Comparison of ENCODE assay signal across 8 cellular contexts in the genomic region with DNA sequence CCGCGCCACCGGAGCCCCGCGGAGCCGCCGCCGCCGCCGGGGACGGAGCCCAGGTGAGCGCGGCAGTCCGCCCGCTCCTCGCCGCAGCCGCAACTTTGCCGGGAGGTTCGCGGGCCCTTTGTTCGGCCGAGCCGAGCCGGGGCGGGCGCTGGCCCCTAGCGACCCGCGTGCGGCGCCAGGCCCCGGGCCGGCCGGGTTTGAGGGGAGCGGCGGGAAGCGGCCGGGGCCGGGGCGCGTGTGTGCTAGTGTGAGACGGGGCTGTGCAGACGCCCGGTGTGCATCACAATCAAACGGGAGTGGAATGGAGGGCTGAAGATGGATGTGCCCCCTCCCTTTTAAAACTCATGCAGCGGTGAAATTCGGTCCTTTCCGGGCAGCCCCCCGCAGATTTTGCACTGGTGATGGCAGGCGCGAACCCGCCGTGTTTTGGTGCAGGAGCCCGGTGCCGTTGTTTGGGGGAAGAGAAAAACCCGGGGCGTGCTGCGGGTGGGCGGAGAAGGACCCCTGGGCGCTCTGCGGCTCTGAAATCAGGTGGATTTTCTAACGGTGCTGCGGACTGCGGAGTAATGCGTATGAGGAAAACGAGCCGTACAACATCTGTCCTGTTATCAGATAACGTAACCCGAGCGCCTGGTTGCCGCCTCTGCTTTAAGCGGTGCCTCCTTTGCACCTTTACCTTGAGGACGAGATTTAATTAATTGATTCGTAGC. TPM values are rescaled to one million over a fixed set of nuclear protein-coding genes. Genes with fewer than 3 reads are reported as not detected.
DNase-seq lines count a peak whose midpoint lies in the region; ATAC-seq, FAIRE-seq and TF ChIP-seq lines count a peak whose summit lies in the region.

No MANE protein-coding gene starts in this region.

- H3K4me1 ChIP-seq in HepG2 (ENCODE audit: insufficient read depth, low read length) = peaks cover 43% of the 10 kb centered on the region

- no peaks in the 10 kb centered on the region for H3K27me3 Mint-ChIP-seq in CD4-positive, alpha-beta T cell

- POLR2A ChIA-PET in CD4-positive, alpha-beta T cell (lab: Charles Lee) = interaction anchor here (0.7 to 3.8 kb wide), 35 partner anchors 13 to 819 kb away, joined by 3 to 120 read pairs (median 17); a partner anchor contains a TSS
- POLR2A ChIA-PET in HepG2 (lab: Yijun Ruan, JAX) = interaction anchor here (0.9 to 1.4 kb wide), 5 partner anchors 11 to 565 kb away, joined by 4 to 18 read pairs (median 10); no protein-coding TSS in a partner anchor

- FAIRE-seq in HepG2 (lab: Jason Lieb, UNC) = no peak

- in situ Hi-C loops in HepG2 (cut with HindIII; ENCODE audit: extremely low pct_ligation_motif_present, low pct_unique_long_range_greater_than_20kb) = no loop called here

- peaks cover 57% of the 10 kb centered on the region for H3K4me1 Mint-ChIP-seq in CD4-positive, alpha-beta T cell (ENCODE audit: low read depth)

- no peak overlapping the region for H2AFZ ChIP-seq in HepG2 (ENCODE audit: low read length)

- H3K27ac ChIP-seq in CD4-positive, alpha-beta T cell (ENCODE audit: low read depth, low read length) = peak overlapping the region; percentile 68
- no peak overlapping the region for H3K27ac ChIP-seq in HepG2 (ENCODE audit: extremely low read length, insufficient read depth, low read length)

- DNase-seq in CD4-positive, alpha-beta T cell = peak; percentile 8 to 45 (median 20)
- DNase-seq in T-helper 2 cell (peak in 3 of 5 experiments; percentile 11 to 63 (median 24)), cardiac fibroblast (ENCODE audit: low read depth in 2 of 2) (peak; percentile 8 to 11), HepG2 (ENCODE audit: low spot score) (no peak), midbrain (lab: John Stamatoyannopoulos, UW) (no peak)
- peak; percentile 9 for DNase-seq in stimulated activated CD8-positive, alpha-beta memory T cell treated with anti-CD3 and anti-CD28 coated beads, Interleukin-15, amount 100 ng/mL, for 24 hours (ENCODE audit: low read depth)

- peak overlapping the region; percentile 63 for H3K9ac ChIP-seq in HepG2 (ENCODE audit: insufficient read depth, low read depth, low read length)

- TSS peak; percentile 51 for BruUV-seq in HepG2 (replicated peaks; lab: Mats Ljungman, UMichigan)

- no peak for TF ChIP-seq POLR2A in HepG2 (IDR thresholded peaks at IDR 0.05; ENCODE audit: insufficient read depth in 1 of 2, low read depth in 2 of 2, low read length in 2 of 2)

- H4K20me1 ChIP-seq in HepG2 (ENCODE audit: insufficient read depth, low read length) = peaks cover 23% of the 10 kb centered on the region

- H3K9me3 Mint-ChIP-seq in CD4-positive, alpha-beta T cell = no peaks in the 10 kb centered on the region

- no peak for TF ChIP-seq CTCF in CD4-positive, alpha-beta T cell (IDR thresholded peaks at IDR 0.05)
- no peak for TF ChIP-seq CTCF in cardiac fibroblast (IDR thresholded peaks at IDR 0.05; ENCODE audit: low read depth, low read length)
- TF ChIP-seq CTCF in HepG2 (CRISPR knock-in tag; IDR thresholded peaks at IDR 0.05) = no peak

- TF ChIP-seq RAD21 in HepG2 (CRISPR knock-in tag; IDR thresholded peaks at IDR 0.05) = peak; percentile 38; the same call in 1 of the 2 replicates

- no peaks in the 10 kb centered on the region for H3K36me3 ChIP-seq in HepG2 (replicated peaks in 1 of 2; ENCODE audit: control insufficient read depth in 1 of 2, insufficient read depth in 2 of 2, low read length in 2 of 2)

- TF ChIP-seq EP300 in HepG2 (IDR thresholded peaks at IDR 0.05; ENCODE audit: low read depth in 2 of 2, low read length in 2 of 2) (no peak), HepG2 (CRISPR knock-in tag; IDR thresholded peaks at IDR 0.05; ENCODE audit: borderline replicate concordance) (no peak)

- H3K4me3 ChIP-seq in cardiac fibroblast (replicated peaks in 1 of 2; ENCODE audit: low read depth in 2 of 2, low read length in 2 of 2) (peak overlapping the region; percentile 66 to 72), HepG2 (replicated peaks in 1 of 3; ENCODE audit: insufficient read depth in 1 of 3, low read depth in 2 of 3, low read length in 3 of 3) (peak overlapping the region; percentile 80 to 86 (median 85))

- peak overlapping the region; percentile 96 for H3K4me3 Mint-ChIP-seq in CD4-positive, alpha-beta T cell

- intact Hi-C loops in CD4-positive, alpha-beta T cell (cut with DNase I, micrococcal nuclease) = loop anchor here (2.0 to 5.0 kb wide), 8 partner anchors 53 to 677 kb away; no protein-coding TSS in a partner anchor
- intact Hi-C loops in HepG2 (cut with micrococcal nuclease; ENCODE audit: unreplicated experiment) = no loop called here

- H3K36me3 Mint-ChIP-seq in CD4-positive, alpha-beta T cell (ENCODE audit: low read depth) = peaks cover 26% of the 10 kb centered on the region

- peaks cover 44% of the 10 kb centered on the region for H3K79me2 ChIP-seq in HepG2 (ENCODE audit: insufficient read depth, low read length)

- CTCF ChIA-PET in CD4-positive, alpha-beta T cell (lab: Charles Lee) = interaction anchor here (1.2 to 2.2 kb wide), 7 partner anchors 20 to 72 kb away, joined by 3 to 13 read pairs (median 4); no protein-coding TSS in a partner anchor
- CTCF ChIA-PET in HepG2 (lab: Yijun Ruan, JAX; ENCODE audit: low intra/inter-chr PET ratio, low total read pairs) = no interaction called here

- H3K27me3 ChIP-seq in CD4-positive, alpha-beta T cell (ENCODE audit: control insufficient read depth, insufficient read depth, low read length) = no peaks in the 10 kb centered on the region
- peaks cover 4 to 35% of the 10 kb centered on the region in 2 experiments for H3K27me3 ChIP-seq in HepG2 (ENCODE audit: control insufficient read depth in 1 of 2, insufficient read depth in 2 of 2, low read length in 2 of 2)

- H3K9me3 ChIP-seq in CD4-positive, alpha-beta T cell (ENCODE audit: control insufficient read depth, low read length) = no peaks in the 10 kb centered on the region
- no peaks in the 10 kb centered on the region for H3K9me3 ChIP-seq in HepG2 (ENCODE audit: low read length)

- WGBS in HepG2 (ENCODE audit: low lambda C conversion rate) = 0% methylated on average over 58 of the region's 75 CpGs

- no peak for ATAC-seq in CD4-positive, alpha-beta T cell (ENCODE audit: poor library complexity)
- ATAC-seq in HG02763 (IDR thresholded peaks at IDR 0.05; ENCODE audit: unreplicated experiment) (peak; percentile 4), HepG2 (no peak), HG02870 (IDR thresholded peaks at IDR 0.05; ENCODE audit: unreplicated experiment) (no peak)

- peak overlapping the region; percentile 97 for H3K4me2 ChIP-seq in HepG2 (ENCODE audit: low read depth, low read length)

- H3K27ac Mint-ChIP-seq in CD4-positive, alpha-beta T cell = peak overlapping the region; percentile 94

TF ChIP-seq in HepG2, 621 proteins besides CTCF, POLR2A, EP300 and RAD21 (continues in another document):
- TF ChIP-seq ZNF138 (CRISPR knock-in tag; IDR thresholded peaks at IDR 0.05; ENCODE audit: low read depth) (no peak), HMG20A (CRISPR knock-in tag; IDR thresholded peaks at IDR 0.05; ENCODE audit: borderline replicate concordance) (no peak), KDM6A (CRISPR knock-in tag; IDR thresholded peaks at IDR 0.05; ENCODE audit: low read depth) (no peak), ZNF205 (CRISPR knock-in tag; IDR thresholded peaks at IDR 0.05) (no peak), HES4 (CRISPR knock-in tag; IDR thresholded peaks at IDR 0.05; ENCODE audit: borderline replicate concordance) (0 out of 2 replicates have a peak, but pooled peaks have one; percentile 43), ZNF546 (CRISPR knock-in tag; conservative IDR thresholded peaks at IDR 0.05) (no peak), KAT8 (CRISPR knock-in tag; IDR thresholded peaks at IDR 0.05) (no peak), ZBTB7B (CRISPR knock-in tag; IDR thresholded peaks at IDR 0.05) (peak; percentile 41; the same call in 1 of the 2 replicates), SNAPC2 (CRISPR knock-in tag; IDR thresholded peaks at IDR 0.05) (0 out of 2 replicates have a peak, but pooled peaks have one; percentile 60)
- TF ChIP-seq, protein P1, sequence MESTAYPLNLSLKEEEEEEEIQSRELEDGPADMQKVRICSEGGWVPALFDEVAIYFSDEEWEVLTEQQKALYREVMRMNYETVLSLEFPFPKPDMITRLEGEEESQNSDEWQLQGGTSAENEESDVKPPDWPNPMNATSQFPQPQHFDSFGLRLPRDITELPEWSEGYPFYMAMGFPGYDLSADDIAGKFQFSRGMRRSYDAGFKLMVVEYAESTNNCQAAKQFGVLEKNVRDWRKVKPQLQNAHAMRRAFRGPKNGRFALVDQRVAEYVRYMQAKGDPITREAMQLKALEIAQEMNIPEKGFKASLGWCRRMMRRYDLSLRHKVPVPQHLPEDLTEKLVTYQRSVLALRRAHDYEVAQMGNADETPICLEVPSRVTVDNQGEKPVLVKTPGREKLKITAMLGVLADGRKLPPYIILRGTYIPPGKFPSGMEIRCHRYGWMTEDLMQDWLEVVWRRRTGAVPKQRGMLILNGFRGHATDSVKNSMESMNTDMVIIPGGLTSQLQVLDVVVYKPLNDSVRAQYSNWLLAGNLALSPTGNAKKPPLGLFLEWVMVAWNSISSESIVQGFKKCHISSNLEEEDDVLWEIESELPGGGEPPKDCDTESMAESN (CRISPR knock-in tag; conservative IDR thresholded peaks at IDR 0.05) = peak; percentile 61; the same call in 1 of the 2 replicates

RNA-seq across cellular contexts. Expression of a gene that starts 0.9 kb away (rescaled TPM):
- 10 to 100 TPM; 50.7 to 57.3 TPM for total RNA-seq in CD4-positive, alpha-beta T cell
- total RNA-seq in HepG2 (2016; rRNA removed; fragmentation: Illumina TruSeq; extraction: Trizol) = 4.7 and 4.9 TPM in 2 replicates
- total RNA-seq in HepG2 (2016; cell fraction: cytosol; rRNA removed; fragmentation: Illumina TruSeq; extraction: Trizol; ENCODE audit: low read depth) = 11.1 and 13.2 TPM in 2 replicates
- 3.2 TPM in 2 replicates for total RNA-seq in HepG2 (2016; cell fraction: insoluble cytoplasmic fraction; rRNA removed; fragmentation: Illumina TruSeq; extraction: Trizol)
- 2.2 and 2.9 TPM in 2 replicates for total RNA-seq in HepG2 (2016; cell fraction: membrane; rRNA removed; fragmentation: Illumina TruSeq; extraction: Trizol)
- 7.0 and 9.7 TPM in 2 replicates for total RNA-seq in HepG2 (2016; cell fraction: nucleus; rRNA removed; fragmentation: Illumina TruSeq; extraction: Trizol)
- polyA plus RNA-seq in HepG2 (2011; rRNA removed) = 0.61 and 0.66 TPM in 2 replicates
- 0.35 and 0.46 TPM in 2 replicates for polyA plus RNA-seq in HepG2 (2011; cell fraction: cytosol; rRNA removed)
- 3.4 and 4.2 TPM in 2 replicates for polyA plus RNA-seq in HepG2 (2011; cell fraction: nucleus; rRNA removed)
- 3.6 and 4.0 TPM in 2 replicates for polyA plus RNA-seq in HepG2 (2012)
- 0.14 and 0.17 TPM in 2 replicates for polyA plus RNA-seq in HepG2 (2016; cell fraction: cytosol; fragmentation: Illumina TruSeq; extraction: Trizol; ENCODE audit: low read depth)
- polyA plus RNA-seq in HepG2 (2016; cell fraction: insoluble cytoplasmic fraction; fragmentation: Illumina TruSeq; extraction: Trizol; ENCODE audit: low read depth) = 2.5 and 3.2 TPM in 2 replicates
- polyA plus RNA-seq in HepG2 (2016; cell fraction: membrane; fragmentation: Illumina TruSeq; extraction: Trizol; ENCODE audit: low read depth) = 0.18 and 0.30 TPM in 2 replicates
- 10.3 and 10.4 TPM in 2 replicates for polyA plus RNA-seq in HepG2 (2016; cell fraction: nucleus; fragmentation: Illumina TruSeq; extraction: Trizol; ENCODE audit: insufficient read depth, low read depth)
- 4.5 and 10.3 TPM in 2 replicates for polyA minus RNA-seq in HepG2 (2011; rRNA and poly(A)+ RNA removed; ENCODE audit: low replicate concordance)
- 2.3 and 2.8 TPM in 2 replicates for polyA minus RNA-seq in HepG2 (2011; cell fraction: cytosol; rRNA and poly(A)+ RNA removed)
- 6.7 and 7.3 TPM in 2 replicates for polyA minus RNA-seq in HepG2 (2011; cell fraction: nucleus; rRNA and poly(A)+ RNA removed)

Comparison
In these comparisons a context has a peak if more than half of its experiments do, and no peak if none do; other contexts are left out.
1. DNase-seq: peak in CD4-positive, alpha-beta T cell (10 of 10), T-helper 2 cell (3 of 5), cardiac fibroblast (2 of 2) and stimulated activated CD8-positive, alpha-beta memory T cell treated with anti-CD3 and anti-CD28 coated beads, Interleukin-15, amount 100 ng/mL, for 24 hours (single experiment); none in HepG2 (single experiment) and midbrain (single experiment).